6 cellular contexts compared by ENCODE assay signal in the genomic region with DNA sequence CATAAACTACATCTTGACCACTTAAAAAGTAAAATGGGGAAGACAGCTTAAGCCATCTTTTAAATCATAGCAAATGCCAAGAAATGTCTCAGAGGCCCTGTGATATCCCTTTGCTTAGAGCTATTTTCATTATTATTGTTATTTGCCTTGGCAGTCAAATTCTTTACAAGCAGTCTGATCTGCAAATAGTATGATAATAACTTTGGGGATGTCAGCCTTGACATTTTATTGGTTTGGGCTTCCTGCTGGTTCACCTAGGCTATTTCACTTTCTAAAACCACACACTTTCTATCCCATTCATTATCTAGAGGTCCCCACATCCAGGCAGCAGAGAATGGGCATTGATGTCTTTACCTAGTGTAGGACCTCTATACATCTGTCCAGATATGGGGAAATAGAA.
"Had no signal": no experiment of that assay in that cellular context is flagged by ENCODE, and none has a peak within 500 bp of the region (broad histone marks: within the 10 kb centered on the region; RNA-seq: fewer than 3 reads in every experiment).

No MANE protein-coding gene starts in this region.

- ATAC-seq: HepG2, K562 had no signal

- H3K27ac ChIP-seq: HL-60 had no signal

- DNase-seq: IMR-90, KBM-7, KG1 had no signal

- H3K4me3 ChIP-seq: K562 had no signal
